11 cellular contexts compared by ENCODE assay signal in the genomic region with DNA sequence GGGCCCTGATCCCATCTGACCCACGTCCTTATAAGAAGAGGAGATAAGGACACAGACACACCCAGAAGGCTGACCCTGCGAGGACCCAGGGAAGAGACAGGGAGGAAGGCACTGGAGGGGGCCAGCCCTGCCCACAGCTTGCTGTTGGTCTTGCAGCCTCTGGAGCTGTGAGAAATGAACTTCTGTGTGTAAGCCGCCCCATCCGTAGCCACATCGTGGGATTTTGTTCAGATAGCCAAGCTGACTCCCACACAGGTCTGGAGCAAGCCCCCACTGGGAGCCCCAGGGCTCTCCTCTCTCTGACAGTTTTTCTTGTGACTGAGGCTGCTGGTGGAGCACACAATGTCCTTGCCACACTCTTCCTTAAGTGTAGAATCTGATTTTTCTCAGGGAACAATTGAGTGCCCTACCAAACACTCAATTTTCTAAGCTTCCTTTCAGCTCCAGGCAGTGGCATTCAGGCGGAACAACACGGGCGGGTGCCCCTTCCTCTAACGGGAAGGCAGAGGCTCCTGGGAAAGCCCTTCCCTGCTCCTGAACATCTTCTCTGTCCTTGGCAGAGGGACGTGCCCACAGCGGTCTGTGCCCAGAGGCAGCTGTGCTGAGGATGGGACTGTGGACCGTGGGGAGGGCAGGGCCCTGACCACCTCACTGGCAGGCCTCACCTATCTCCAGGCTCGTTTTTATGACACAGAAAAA.
"Had no signal": no experiment of that assay in that cellular context is flagged by ENCODE, and none has a peak within 500 bp of the region (broad histone marks: within the 10 kb centered on the region; RNA-seq: fewer than 3 reads in every experiment).

No MANE protein-coding gene starts in this region.

- H3K4me1 ChIP-seq: ascending aorta, left lung, upper lobe of left lung had no signal

- DNase-seq: activated CD4-positive, alpha-beta T cell treated with anti-CD3 and anti-CD28 coated beads, Interleukin-2, amount 50 U/mL, for 4 hours; activated gamma-delta T cell treated with Interleukin-2 at 50 U/mL for 16 hours; activated naive CD8-positive, alpha-beta T cell treated with anti-CD3 and anti-CD28 coated beads for 36 hours; activated T-cell treated with anti-CD3 and anti-CD28 coated beads, Interleukin-2, amount 50 U/mL, for 72 hours; foreskin melanocyte; mesendoderm; ovary; small intestine had no signal

- H3K9me3 ChIP-seq: ascending aorta, left lung, ovary, upper lobe of left lung had no signal

- H3K27me3 ChIP-seq: ascending aorta, ovary, upper lobe of left lung had no signal

- ATAC-seq: activated T-cell treated with anti-CD3 and anti-CD28 coated beads, Interleukin-2, amount 50 U/mL, for 72 hours; left lung had no signal

- H3K4me3 ChIP-seq: ascending aorta, left lung, ovary, upper lobe of left lung had no signal

- H3K36me3 ChIP-seq: ascending aorta, left lung, ovary, upper lobe of left lung had no signal

- FAIRE-seq: small intestine had no signal

- H3K27ac ChIP-seq: ascending aorta, left lung, ovary, upper lobe of left lung had no signal
